1 cellular context compared by ENCODE assay signal in genomic region chr1:86788300-86789206, GRCh38.
TF ChIP-seq lines count a peak whose summit lies in the region.

No MANE protein-coding gene starts in this region.

TF ChIP-seq in HepG2, 621 proteins besides CTCF, POLR2A, EP300 and RAD21 (continued from another document and continues in another):
- TF ChIP-seq, protein P1, sequence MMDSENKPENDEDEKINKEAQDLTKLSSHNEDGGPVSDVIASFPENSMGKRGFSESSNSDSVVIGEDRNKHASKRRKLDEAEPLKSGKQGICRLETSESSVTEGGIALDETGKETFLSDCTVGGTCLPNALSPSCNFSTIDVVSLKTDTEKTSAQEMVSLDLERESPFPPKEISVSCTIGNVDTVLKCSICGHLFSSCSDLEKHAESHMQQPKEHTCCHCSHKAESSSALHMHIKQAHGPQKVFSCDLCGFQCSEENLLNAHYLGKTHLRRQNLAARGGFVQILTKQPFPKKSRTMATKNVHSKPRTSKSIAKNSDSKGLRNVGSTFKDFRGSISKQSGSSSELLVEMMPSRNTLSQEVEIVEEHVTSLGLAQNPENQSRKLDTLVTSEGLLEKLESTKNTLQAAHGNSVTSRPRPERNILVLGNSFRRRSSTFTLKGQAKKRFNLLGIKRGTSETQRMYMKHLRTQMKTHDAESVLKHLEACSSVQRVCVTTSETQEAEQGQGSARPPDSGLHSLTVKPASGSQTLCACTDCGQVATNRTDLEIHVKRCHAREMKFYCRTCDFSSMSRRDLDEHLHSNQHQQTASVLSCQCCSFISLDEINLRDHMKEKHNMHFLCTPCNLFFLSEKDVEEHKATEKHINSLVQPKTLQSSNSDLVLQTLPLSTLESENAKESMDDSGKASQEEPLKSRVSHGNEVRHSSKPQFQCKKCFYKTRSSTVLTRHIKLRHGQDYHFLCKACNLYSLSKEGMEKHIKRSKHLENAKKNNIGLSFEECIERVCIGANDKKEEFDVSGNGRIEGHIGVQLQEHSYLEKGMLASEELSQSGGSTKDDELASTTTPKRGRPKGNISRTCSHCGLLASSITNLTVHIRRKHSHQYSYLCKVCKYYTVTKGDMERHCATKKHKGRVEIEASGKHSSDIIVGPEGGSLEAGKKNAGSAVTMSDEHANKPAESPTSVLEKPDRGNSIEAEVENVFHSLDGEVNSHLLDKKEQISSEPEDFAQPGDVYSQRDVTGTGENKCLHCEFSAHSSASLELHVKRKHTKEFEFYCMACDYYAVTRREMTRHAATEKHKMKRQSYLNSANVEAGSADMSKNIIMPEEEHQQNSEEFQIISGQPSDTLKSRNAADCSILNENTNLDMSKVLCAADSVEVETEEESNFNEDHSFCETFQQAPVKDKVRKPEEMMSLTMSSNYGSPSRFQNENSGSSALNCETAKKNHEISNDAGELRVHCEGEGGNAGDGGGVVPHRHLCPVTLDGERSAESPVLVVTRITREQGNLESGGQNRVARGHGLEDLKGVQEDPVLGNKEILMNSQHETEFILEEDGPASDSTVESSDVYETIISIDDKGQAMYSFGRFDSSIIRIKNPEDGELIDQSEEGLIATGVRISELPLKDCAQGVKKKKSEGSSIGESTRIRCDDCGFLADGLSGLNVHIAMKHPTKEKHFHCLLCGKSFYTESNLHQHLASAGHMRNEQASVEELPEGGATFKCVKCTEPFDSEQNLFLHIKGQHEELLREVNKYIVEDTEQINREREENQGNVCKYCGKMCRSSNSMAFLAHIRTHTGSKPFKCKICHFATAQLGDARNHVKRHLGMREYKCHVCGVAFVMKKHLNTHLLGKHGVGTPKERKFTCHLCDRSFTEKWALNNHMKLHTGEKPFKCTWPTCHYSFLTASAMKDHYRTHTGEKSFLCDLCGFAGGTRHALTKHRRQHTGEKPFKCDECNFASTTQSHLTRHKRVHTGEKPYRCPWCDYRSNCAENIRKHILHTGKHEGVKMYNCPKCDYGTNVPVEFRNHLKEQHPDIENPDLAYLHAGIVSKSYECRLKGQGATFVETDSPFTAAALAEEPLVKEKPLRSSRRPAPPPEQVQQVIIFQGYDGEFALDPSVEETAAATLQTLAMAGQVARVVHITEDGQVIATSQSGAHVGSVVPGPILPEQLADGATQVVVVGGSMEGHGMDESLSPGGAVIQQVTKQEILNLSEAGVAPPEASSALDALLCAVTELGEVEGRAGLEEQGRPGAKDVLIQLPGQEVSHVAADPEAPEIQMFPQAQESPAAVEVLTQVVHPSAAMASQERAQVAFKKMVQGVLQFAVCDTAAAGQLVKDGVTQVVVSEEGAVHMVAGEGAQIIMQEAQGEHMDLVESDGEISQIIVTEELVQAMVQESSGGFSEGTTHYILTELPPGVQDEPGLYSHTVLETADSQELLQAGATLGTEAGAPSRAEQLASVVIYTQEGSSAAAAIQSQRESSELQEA (CRISPR knock-in tag; IDR thresholded peaks at IDR 0.05; ENCODE audit: not compliant biosample characterization): no peak
- no peak for TF ChIP-seq ZNF740 (CRISPR knock-in tag; IDR thresholded peaks at IDR 0.05)
- TF ChIP-seq PAX8 (CRISPR knock-in tag; IDR thresholded peaks at IDR 0.05; ENCODE audit: borderline replicate concordance): no peak
- no peak for TF ChIP-seq ZBTB7A (CRISPR knock-in tag; IDR thresholded peaks at IDR 0.05)
- peak; percentile 91 for TF ChIP-seq CEBPB (IDR thresholded peaks at IDR 0.05; ENCODE audit: borderline replicate concordance, low read depth, low read length)
- no peak for TF ChIP-seq ZNF280D (CRISPR knock-in tag; IDR thresholded peaks at IDR 0.05)
- TF ChIP-seq FOXA1 (IDR thresholded peaks at IDR 0.05): 0 out of 2 replicates have a peak, but pooled peaks have one; percentile 7
- peak; percentile 58 for TF ChIP-seq FOXA1 (CRISPR knock-in tag; IDR thresholded peaks at IDR 0.05)
- no peak for TF ChIP-seq MAFG (CRISPR knock-in tag; IDR thresholded peaks at IDR 0.05)
- peak; percentile 78 for TF ChIP-seq ARID5B (CRISPR knock-in tag; IDR thresholded peaks at IDR 0.05)
- no peak for TF ChIP-seq ZNF121 (CRISPR knock-in tag; IDR thresholded peaks at IDR 0.05)
- no peak for TF ChIP-seq DMTF1 (CRISPR knock-in tag; IDR thresholded peaks at IDR 0.05)
- peak; percentile 78; the same call in 1 of the 2 replicates for TF ChIP-seq FOSL2 (CRISPR knock-in tag; IDR thresholded peaks at IDR 0.05)
- TF ChIP-seq ZNF24 (IDR thresholded peaks at IDR 0.05): no peak
- TF ChIP-seq FOXM1 (CRISPR knock-in tag; IDR thresholded peaks at IDR 0.05): no peak
- TF ChIP-seq, protein P2, sequence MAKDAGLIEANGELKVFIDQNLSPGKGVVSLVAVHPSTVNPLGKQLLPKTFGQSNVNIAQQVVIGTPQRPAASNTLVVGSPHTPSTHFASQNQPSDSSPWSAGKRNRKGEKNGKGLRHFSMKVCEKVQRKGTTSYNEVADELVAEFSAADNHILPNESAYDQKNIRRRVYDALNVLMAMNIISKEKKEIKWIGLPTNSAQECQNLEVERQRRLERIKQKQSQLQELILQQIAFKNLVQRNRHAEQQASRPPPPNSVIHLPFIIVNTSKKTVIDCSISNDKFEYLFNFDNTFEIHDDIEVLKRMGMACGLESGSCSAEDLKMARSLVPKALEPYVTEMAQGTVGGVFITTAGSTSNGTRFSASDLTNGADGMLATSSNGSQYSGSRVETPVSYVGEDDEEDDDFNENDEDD (CRISPR knock-in tag; IDR thresholded peaks at IDR 0.05; ENCODE audit: borderline replicate concordance): no peak
- no peak for TF ChIP-seq SRSF9 (IDR thresholded peaks at IDR 0.05; ENCODE audit: borderline replicate concordance, insufficient read depth, low read depth, low read length, poor library complexity, severe bottlenecking)
- TF ChIP-seq ZNF543 (CRISPR knock-in tag; IDR thresholded peaks at IDR 0.05): no peak
- TF ChIP-seq MNT (IDR thresholded peaks at IDR 0.05): no peak
- TF ChIP-seq ZNF776 (CRISPR knock-in tag; IDR thresholded peaks at IDR 0.05): no peak
- TF ChIP-seq ESRRA (CRISPR knock-in tag; IDR thresholded peaks at IDR 0.05; ENCODE audit: low read depth): no peak
- TF ChIP-seq ZNF354B (CRISPR knock-in tag; IDR thresholded peaks at IDR 0.05): no peak
- TF ChIP-seq CEBPG (CRISPR knock-in tag; IDR thresholded peaks at IDR 0.05): peak; percentile 68
- no peak for TF ChIP-seq FOXP1 (IDR thresholded peaks at IDR 0.05)
- TF ChIP-seq FOXP1 (CRISPR knock-in tag; IDR thresholded peaks at IDR 0.05): peak; percentile 88
- TF ChIP-seq ZNF792 (CRISPR knock-in tag; IDR thresholded peaks at IDR 0.05): no peak
- TF ChIP-seq CENPX (CRISPR knock-in tag; IDR thresholded peaks at IDR 0.05): no peak
- TF ChIP-seq ZNF616 (CRISPR knock-in tag; IDR thresholded peaks at IDR 0.05; ENCODE audit: low read depth): no peak
- TF ChIP-seq HMG20A (CRISPR knock-in tag; IDR thresholded peaks at IDR 0.05; ENCODE audit: borderline replicate concordance): peak; percentile 75; the same call in 1 of the 2 replicates
- peak; percentile 89 for TF ChIP-seq SOX5 (CRISPR knock-in tag; IDR thresholded peaks at IDR 0.05; ENCODE audit: borderline replicate concordance)
- no peak for TF ChIP-seq DMAP1 (CRISPR knock-in tag; IDR thresholded peaks at IDR 0.05)
- TF ChIP-seq JARID2 (CRISPR knock-in tag; IDR thresholded peaks at IDR 0.05; ENCODE audit: insufficient replicate concordance): no peak
- TF ChIP-seq HIC2 (CRISPR knock-in tag; IDR thresholded peaks at IDR 0.05; ENCODE audit: low read depth): no peak
